ENCODE assay signal across 8 cellular contexts in genomic region chr6:25278914-25279747, GRCh38. TPM values are rescaled to one million over a fixed set of nuclear protein-coding genes. Genes with fewer than 3 reads are reported as not detected.
DNase-seq lines count a peak whose midpoint lies in the region; ATAC-seq, FAIRE-seq and TF ChIP-seq lines count a peak whose summit lies in the region.

TSS of gene CARMIL1 (plus strand) at chr6:25279374. CDS start at chr6:25279796, 422 bp downstream.

- FAIRE-seq in endothelial cell of umbilical vein (lab: Jason Lieb, UNC): peak; percentile 85

- peak within 1 kb of the TSS; percentile 74 to 90 (median 87) for H3K4me3 ChIP-seq in endothelial cell of umbilical vein (replicated peaks in 1 of 3; ENCODE audit: insufficient read depth in 1 of 3, low read depth in 1 of 3, low read length in 3 of 3)

- CTCF ChIA-PET in endothelial cell of umbilical vein (lab: Charles Lee): interaction anchor here (0.7 to 6.4 kb wide), 25 partner anchors 9 to 1247 kb away, joined by 3 to 161 read pairs (median 4); no protein-coding TSS in a partner anchor

- H3K9me3 ChIP-seq in endothelial cell of umbilical vein (replicated peaks; ENCODE audit: control insufficient read depth, insufficient read depth, low read length): no peaks in the 10 kb centered on the region

- DNase-seq in COLO829 (ENCODE audit: low spot score): peak; percentile 88
- peak; percentile 43 for DNase-seq in HS-5 (ENCODE audit: low read depth)
- peak; percentile 82 to 86 for DNase-seq in NOMO-1 (lab: John Stamatoyannopoulos, UW; ENCODE audit: unreplicated experiment in 2 of 2)
- DNase-seq in activated CD8-positive, alpha-beta memory T cell treated with anti-CD3 and anti-CD28 coated beads, Interleukin-2, amount 50 U/mL, for 48 hours: peak; percentile 84
- DNase-seq in endothelial cell of umbilical vein (ENCODE audit: low read depth, low spot score): peak; percentile 70
- DNase-seq in middle frontal gyrus (ENCODE audit: extremely low spot score, low spot score): peak; percentile 74
- DNase-seq in stimulated activated CD8-positive, alpha-beta memory T cell treated with anti-CD3 and anti-CD28 coated beads, Interleukin-2, amount 100 ng/mL, for 1 hour (ENCODE audit: low read depth in 2 of 2): peak; percentile 20 to 36

- no peaks in the 10 kb centered on the region for H3K27me3 ChIP-seq in endothelial cell of umbilical vein (ENCODE audit: control insufficient read depth in 2 of 2, insufficient read depth in 2 of 2, low read length in 2 of 2)

- no TSS peak for BruUV-seq in endothelial cell of umbilical vein (replicated peaks; lab: Mats Ljungman, UMichigan)

- H3K9me1 ChIP-seq in endothelial cell of umbilical vein (replicated peaks; ENCODE audit: control insufficient read depth, extremely low read depth, insufficient read depth, low read length): no peaks in the 10 kb centered on the region

- TF ChIP-seq CTCF in endothelial cell of umbilical vein (IDR thresholded peaks at IDR 0.05; ENCODE audit: extremely low read depth in 1 of 2, insufficient read depth in 1 of 2, low read depth in 1 of 2, low read length in 2 of 2): peak; percentile 50 to 84

- no peaks in the 10 kb centered on the region for H4K20me1 ChIP-seq in endothelial cell of umbilical vein (replicated peaks; ENCODE audit: control insufficient read depth, extremely low read depth, insufficient read depth, low read length)

- peak; percentile 69 for ATAC-seq in GM19467 (IDR thresholded peaks at IDR 0.05; ENCODE audit: unreplicated experiment)

- peak within 1 kb of the TSS; percentile 96 for H2AFZ ChIP-seq in endothelial cell of umbilical vein (ENCODE audit: low read depth, low read length)

- no peak for TF ChIP-seq POLR2A in endothelial cell of umbilical vein (IDR thresholded peaks at IDR 0.05; ENCODE audit: low read depth, low read length)

- peak within 1 kb of the TSS; percentile 72 for H3K4me2 ChIP-seq in endothelial cell of umbilical vein (ENCODE audit: insufficient read depth, low read length)

- H3K79me2 ChIP-seq in endothelial cell of umbilical vein (ENCODE audit: control insufficient read depth, insufficient read depth, low read length): no peaks in the 10 kb centered on the region

- H3K36me3 ChIP-seq in endothelial cell of umbilical vein (ENCODE audit: control insufficient read depth in 2 of 2, extremely low read depth in 1 of 2, insufficient read depth in 2 of 2, low read length in 2 of 2): no peaks in the 10 kb centered on the region

- H3K9ac ChIP-seq in endothelial cell of umbilical vein (replicated peaks; ENCODE audit: extremely low read depth, insufficient read depth, low read length): peak within 1 kb of the TSS; percentile 78

- peaks cover 10% of the 10 kb centered on the region for H3K4me1 ChIP-seq in endothelial cell of umbilical vein (ENCODE audit: control insufficient read depth, extremely low read depth, insufficient read depth, low read length)

- dilution Hi-C loops in endothelial cell of umbilical vein (cut with MboI; ENCODE audit: extremely low pct_ligation_motif_present, low sequenced_read_pairs): no loop called here

- intact Hi-C loops in endothelial cell of umbilical vein (cut with micrococcal nuclease): loop anchor here (1.0 to 10.0 kb wide), 5 partner anchors 64 to 436 kb away; no protein-coding TSS in a partner anchor

- POLR2A ChIA-PET in endothelial cell of umbilical vein (lab: Charles Lee): interaction anchor here (0.7 to 1.4 kb wide), 3 partner anchors 63 to 213 kb away, joined by 3 to 4 read pairs (median 3); no protein-coding TSS in a partner anchor

- peak within 1 kb of the TSS; percentile 18 for H3K27ac ChIP-seq in endothelial cell of umbilical vein (ENCODE audit: insufficient read depth, low read depth, low read length)

TF ChIP-seq in endothelial cell of umbilical vein, 7 proteins besides CTCF, POLR2A, EP300 and RAD21:
- no peak for TF ChIP-seq GATA2 (IDR thresholded peaks at IDR 0.05; ENCODE audit: insufficient read depth, insufficient read length, low read depth, low read length)
- no peak for TF ChIP-seq POLR2AphosphoS5 (IDR thresholded peaks at IDR 0.05; ENCODE audit: insufficient read depth, low read depth, low read length)
- no peak for TF ChIP-seq EZH2 (IDR thresholded peaks at IDR 0.05; ENCODE audit: borderline replicate concordance, low read depth, low read length, severe bottlenecking)
- TF ChIP-seq MYC (IDR thresholded peaks at IDR 0.05; ENCODE audit: low read depth, low read length): no peak
- no peak for TF ChIP-seq JUN (IDR thresholded peaks at IDR 0.05; ENCODE audit: borderline replicate concordance, insufficient read depth, insufficient read length, low read depth)
- TF ChIP-seq FOS (IDR thresholded peaks at IDR 0.05; ENCODE audit: borderline replicate concordance, insufficient read depth, low read length): no peak
- no peak for TF ChIP-seq MAX (IDR thresholded peaks at IDR 0.05; ENCODE audit: insufficient read depth, insufficient read length)

RNA-seq across cellular contexts. Expression of gene CARMIL1, which starts in this region (rescaled TPM):
- total RNA-seq in endothelial cell of umbilical vein: 8.7 and 8.8 TPM in 2 replicates
- 1.3 and 1.6 TPM in 2 replicates for polyA plus RNA-seq in endothelial cell of umbilical vein
- polyA plus RNA-seq in endothelial cell of umbilical vein (2011; cell fraction: cytosol; rRNA removed): 1.2 and 1.3 TPM in 2 replicates
- polyA plus RNA-seq in endothelial cell of umbilical vein (2011; cell fraction: nucleus; rRNA removed): 2.1 and 2.4 TPM in 2 replicates
- 0.14 and 0.25 TPM in 2 replicates for polyA plus RNA-seq in endothelial cell of umbilical vein (2012)
- 3.4 and 4.9 TPM in 2 replicates for polyA minus RNA-seq in endothelial cell of umbilical vein
- polyA minus RNA-seq in endothelial cell of umbilical vein (2011; cell fraction: cytosol; rRNA and poly(A)+ RNA removed): 13.3 TPM
- polyA minus RNA-seq in endothelial cell of umbilical vein (2011; cell fraction: nucleus; rRNA and poly(A)+ RNA removed): 4.6 and 5.1 TPM in 2 replicates

Comparison
In these comparisons a context has a peak if more than half of its experiments do, and no peak if none do; other contexts are left out.
1. Peak in every context shown above with its lines: DNase-seq, ATAC-seq, H3K4me3 ChIP-seq and H3K27ac ChIP-seq.
2. DNase-seq: peak in every context shown above with its lines; median percentile 88 in COLO829; 84 in NOMO-1; 84 in activated CD8-positive, alpha-beta memory T cell treated with anti-CD3 and anti-CD28 coated beads, Interleukin-2, amount 50 U/mL, for 48 hours; 74 in middle frontal gyrus; 70 in endothelial cell of umbilical vein; 43 in HS-5; 28 in stimulated activated CD8-positive, alpha-beta memory T cell treated with anti-CD3 and anti-CD28 coated beads, Interleukin-2, amount 100 ng/mL, for 1 hour.